ENCODE assay signal across 19 cellular contexts in genomic region chr5:79257314-79257713, GRCh38. TPM values are rescaled to one million over a fixed set of nuclear protein-coding genes. Genes with fewer than 3 reads are reported as not detected.
DNase-seq lines count a peak whose midpoint lies in the region; ATAC-seq and TF ChIP-seq lines count a peak whose summit lies in the region.
"Had no signal": no experiment of that assay in that cellular context is flagged by ENCODE, and none has a peak within 500 bp of the region (broad histone marks: within the 10 kb centered on the region; RNA-seq: fewer than 3 reads in every experiment).

No MANE protein-coding gene starts in this region.

- H3K4me1 ChIP-seq in HEK293 (ENCODE audit: control insufficient read depth, insufficient read depth, low read length) (peaks cover 5% of the 10 kb centered on the region; the same call in 1 of the 2 replicates), KMS-11 (ENCODE audit: low read depth, poor library complexity, severe bottlenecking) (peaks cover 99% of the 10 kb centered on the region), neuronal stem cell (ENCODE audit: control insufficient read depth in 2 of 2, insufficient read depth in 1 of 2, low read depth in 1 of 2, low read length in 2 of 2) (peaks cover 2 to 4% of the 10 kb centered on the region in 2 donors)
- H3K4me1 ChIP-seq: A549, BE2C had no signal

- H2AK5ac ChIP-seq in neuronal stem cell (ENCODE audit: low read depth, low read length): no peak overlapping the region

- H3K4me3 ChIP-seq in HEK293 (ENCODE audit: low read depth, low read length): no peak overlapping the region
- no peak overlapping the region for H3K4me3 ChIP-seq in KMS-11 (IDR thresholded peaks at IDR 0.05; ENCODE audit: insufficient read depth, low read depth, low read length)
- H3K4me3 ChIP-seq in neuronal stem cell (ENCODE audit: low read length in 2 of 2): no peak overlapping the region
- H3K4me3 ChIP-seq: A549; BLaER1 treated with 17β-estradiol and CSF1 and Interleukin-3, amounts not matched to agents 10 nM and 100 nM; GM23338; HAP-1 had no signal

- H4K91ac ChIP-seq in neuronal stem cell (ENCODE audit: low read depth, low read length, poor library complexity): no peak overlapping the region

- H2BK5ac ChIP-seq in neuronal stem cell (ENCODE audit: low read length): no peak overlapping the region

- H3K36me3 ChIP-seq in HEK293 (ENCODE audit: control insufficient read depth in 2 of 2, insufficient read depth in 1 of 2, low read length in 2 of 2) (peaks cover 0 to 3% of the 10 kb centered on the region in 2 experiments; a peak in 1 of 3 replicates), KMS-11 (ENCODE audit: insufficient read depth) (no peaks in the 10 kb centered on the region), neuronal stem cell (replicated peaks in 1 of 2; ENCODE audit: control insufficient read depth in 2 of 2, insufficient read depth in 2 of 2, low read length in 2 of 2) (no peaks in the 10 kb centered on the region)
- H3K36me3 ChIP-seq: HAP-1 had no signal

- peaks cover 11% of the 10 kb centered on the region for H3K79me1 ChIP-seq in neuronal stem cell (ENCODE audit: low read depth, low read length)

- H3K14ac ChIP-seq in neuronal stem cell (ENCODE audit: low read length): no peak overlapping the region

- peaks cover 98% of the 10 kb centered on the region for H3K79me2 ChIP-seq in KMS-11 (ENCODE audit: insufficient read depth, low read depth)

- H2BK12ac ChIP-seq in neuronal stem cell (ENCODE audit: low read length): no peak overlapping the region

- peak overlapping the region; percentile 85 for H3K18ac ChIP-seq in neuronal stem cell (ENCODE audit: low read length)

- H3K9ac ChIP-seq in KMS-11: no peak overlapping the region
- no peak overlapping the region for H3K9ac ChIP-seq in neuronal stem cell (ENCODE audit: low read depth, low read length, poor library complexity)
- H3K9ac ChIP-seq: BLaER1 treated with 17β-estradiol and CSF1 and Interleukin-3, amounts not matched to agents 10 nM and 100 nM had no signal

- H2AFZ ChIP-seq in KMS-11 (ENCODE audit: low read depth) (no peak overlapping the region), neuronal stem cell (ENCODE audit: low read length) (no peak overlapping the region)
- H2AFZ ChIP-seq: GM23338 had no signal

- TF ChIP-seq CTCF in HEK293 (tag by site-specific recombination; IDR thresholded peaks at IDR 0.05) (no peak), KMS-11 (conservative IDR thresholded peaks at IDR 0.05; ENCODE audit: low read depth, low read length) (no peak)

- H3K4me2 ChIP-seq in KMS-11 (peak overlapping the region; percentile 12; the same call in 1 of the 2 replicates), neuronal stem cell (ENCODE audit: insufficient read depth, low read length, poor library complexity, severe bottlenecking) (no peak overlapping the region)
- H3K4me2 ChIP-seq: A549; BLaER1 treated with 17β-estradiol and CSF1 and Interleukin-3, amounts not matched to agents 10 nM and 100 nM had no signal

- POLR2A ChIA-PET in HEK293 (lab: Yijun Ruan, JAX): no interaction called here

- CTCF ChIA-PET in HEK293 (lab: Yijun Ruan, JAX): interaction anchor here (0.6 to 1.7 kb wide), 8 partner anchors 10 to 233 kb away, joined by 3 to 7 read pairs (median 4); no protein-coding TSS in a partner anchor

- H2BK15ac ChIP-seq in neuronal stem cell (ENCODE audit: low read length): no peak overlapping the region

- H3K9me3 ChIP-seq in HEK293 (ENCODE audit: control insufficient read depth, insufficient read depth, low read depth, low read length) (no peaks in the 10 kb centered on the region), neuronal stem cell (replicated peaks in 1 of 2; ENCODE audit: control insufficient read depth in 2 of 2, insufficient read depth in 1 of 2, low read depth in 1 of 2, low read length in 2 of 2) (no peaks in the 10 kb centered on the region)
- H3K9me3 ChIP-seq: A549, BE2C, HAP-1 had no signal

- DNase-seq in amniotic epithelial cell (ENCODE audit: low read depth) (peak; percentile 18), neuronal stem cell (ENCODE audit: low spot score) (no peak), DMS 273 treated with DMSO at 0.1 percent for 48 hours (lab: John Stamatoyannopoulos, UW) (no peak)
- DNase-seq in effector CD4-positive, alpha-beta T cell: no peak
- DNase-seq: 8988T; ACHN; AML-193; BE2C; CD4-positive, alpha-beta T cell; CD8-positive, alpha-beta memory T cell; DMS79 treated with DMSO at 0.1 percent for 48 hours; GF-D8 had no signal

- no peak overlapping the region for H3K23ac ChIP-seq in neuronal stem cell (ENCODE audit: low read depth, low read length, poor library complexity)

- ATAC-seq in HG03432 (IDR thresholded peaks at IDR 0.05; ENCODE audit: unreplicated experiment): no peak
- ATAC-seq: A549 had no signal

- H3K27me3 ChIP-seq in KMS-11 (ENCODE audit: insufficient read depth, low read depth) (no peaks in the 10 kb centered on the region), neuronal stem cell (ENCODE audit: control insufficient read depth in 3 of 3, insufficient read depth in 3 of 3, low read depth in 1 of 3, low read length in 3 of 3) (no peaks in the 10 kb centered on the region)
- H3K27me3 ChIP-seq: BE2C; BLaER1 treated with 17β-estradiol and CSF1 and Interleukin-3, amounts not matched to agents 10 nM and 100 nM had no signal

- H3K27ac ChIP-seq in HEK293 (ENCODE audit: extremely low read depth, low read depth, low read length) (no peak overlapping the region), KMS-11 (peak overlapping the region; percentile 87; the same call in 1 of the 2 replicates), neuronal stem cell (replicated peaks; ENCODE audit: low read length) (no peak overlapping the region)
- H3K27ac ChIP-seq: A549; BLaER1 treated with 17β-estradiol and CSF1 and Interleukin-3, amounts not matched to agents 10 nM and 100 nM had no signal

- no peak overlapping the region for H2BK120ac ChIP-seq in neuronal stem cell (ENCODE audit: low read depth, low read length)

- no peak overlapping the region for H3K4ac ChIP-seq in neuronal stem cell (ENCODE audit: low read length)

- peaks cover 8% of the 10 kb centered on the region for H4K20me1 ChIP-seq in KMS-11 (ENCODE audit: insufficient read depth)

- no peak overlapping the region for H4K8ac ChIP-seq in neuronal stem cell (ENCODE audit: low read depth, low read length)

- WGBS in neuronal stem cell (ENCODE audit: extremely low coverage in 2 of 2, insufficient read length in 2 of 2, insufficient replicate concordance in 1 of 2), 2 donors: no CpG with 5 or more reads among the region's 6 CpGs

TF ChIP-seq in HEK293, 187 proteins besides CTCF, POLR2A, EP300 and RAD21:
- TF ChIP-seq KLF1 (tag by site-specific recombination; IDR thresholded peaks at IDR 0.05): no peak
- TF ChIP-seq ZNF10 (tag by site-specific recombination; IDR thresholded peaks at IDR 0.05): no peak
- 0 out of 2 replicates have a peak, but pooled peaks have one; percentile 26 for TF ChIP-seq ZNF341 (tag by site-specific recombination; IDR thresholded peaks at IDR 0.05; ENCODE audit: low read depth)

RNA-seq across cellular contexts. Expression of gene JMY, which starts 21.4 kb away (rescaled TPM):
- polyA plus RNA-seq in neuronal stem cell (2013, experiment 1 of 2): 4.2 TPM
- polyA plus RNA-seq in neuronal stem cell (2013, experiment 2 of 2): 4.4 TPM
